9 cellular contexts compared by ENCODE assay signal in genomic region chr2:240806459-240806858, GRCh38. TPM values are rescaled to one million over a fixed set of nuclear protein-coding genes. Genes with fewer than 3 reads are reported as not detected.
"Had no signal": no experiment of that assay in that cellular context is flagged by ENCODE, and none has a peak within 500 bp of the region (broad histone marks: within the 10 kb centered on the region; RNA-seq: fewer than 3 reads in every experiment).

No MANE protein-coding gene starts in this region.

- DNase-seq: IMR-90, KBM-7, KG1 had no signal

- H3K27ac Mint-ChIP-seq: IgD-negative memory B cell had no signal

- H3K27ac ChIP-seq: HL-60, KMS-11 had no signal

- ATAC-seq: HepG2, K562 had no signal

- H3K4me2 ChIP-seq: KMS-11 had no signal

- H3K4me3 ChIP-seq: K562 had no signal

- H3K9ac ChIP-seq: KMS-11 had no signal

- H3K4me3 Mint-ChIP-seq: IgD-negative memory B cell had no signal

- H3K36me3 Mint-ChIP-seq: IgD-negative memory B cell had no signal

RNA-seq across cellular contexts. Expression of gene KIF1A, which starts 13.6 kb away (rescaled TPM):
- total RNA-seq: HepG2, HT-29 had no signal
- polyA plus RNA-seq: IgD-negative memory B cell, IMR-90 had no signal
